Comparison of ENCODE assay signal across 11 cellular contexts in genomic region chr6:111423960-111424846, GRCh38. TPM values are rescaled to one million over a fixed set of nuclear protein-coding genes. Genes with fewer than 3 reads are reported as not detected.
DNase-seq lines count a peak whose midpoint lies in the region; ATAC-seq, FAIRE-seq and TF ChIP-seq lines count a peak whose summit lies in the region.
"Had no signal": no experiment of that assay in that cellular context is flagged by ENCODE, and none has a peak within 500 bp of the region (broad histone marks: within the 10 kb centered on the region; RNA-seq: fewer than 3 reads in every experiment).

No MANE protein-coding gene starts in this region.

- no peaks in the 10 kb centered on the region for H3K27me3 ChIP-seq in SJCRH30
- H3K27me3 ChIP-seq in rectal smooth muscle tissue (ENCODE audit: control insufficient read depth, insufficient read depth, low read length), result no peaks in the 10 kb centered on the region
- H3K27me3 ChIP-seq: gastrocnemius medialis had no signal

- H3K4me1 ChIP-seq in SJCRH30 (peaks cover 19% of the 10 kb centered on the region), rectal smooth muscle tissue (ENCODE audit: control insufficient read depth, insufficient read depth, low read length) (peaks cover 33% of the 10 kb centered on the region)

- no peak for TF ChIP-seq CTCF in fibroblast of pulmonary artery (IDR thresholded peaks at IDR 0.05; ENCODE audit: low read length, missing control alignments)

- no peak for DNase-seq in H54 (ENCODE audit: insufficient read length, low spot score)
- DNase-seq in SJCRH30, result peak; percentile 20 to 35
- peak; percentile 53 for DNase-seq in fibroblast of pulmonary artery (ENCODE audit: low read depth)
- no peak for DNase-seq in NCI-H1436 treated with DMSO at 0.1 percent for 48 hours (lab: John Stamatoyannopoulos, UW)
- no peak for DNase-seq in activated CD4-positive, CD25-positive, alpha-beta regulatory T cell (lab: John Stamatoyannopoulos, UW)
- DNase-seq: activated CD4-positive, alpha-beta T cell treated with anti-CD3 and anti-CD28 coated beads for 4 hours; stimulated activated CD4-positive, alpha-beta T cell treated with anti-CD3 and anti-CD28 coated beads, Interleukin-4, amount 100 ng/mL, for 1 hour had no signal

- H3K4me3 ChIP-seq in SJCRH30, result no peak overlapping the region
- no peak overlapping the region for H3K4me3 ChIP-seq in fibroblast of pulmonary artery (replicated peaks; ENCODE audit: low read depth, low read length)
- H3K4me3 ChIP-seq in rectal smooth muscle tissue (ENCODE audit: low read length), result no peak overlapping the region

- no peak for TF ChIP-seq POLR2A in H54 (IDR thresholded peaks at IDR 0.05; ENCODE audit: low read depth, low read length)

- H3K9me3 ChIP-seq in SJCRH30 (replicated peaks), result no peaks in the 10 kb centered on the region; the same call in 1 of the 2 replicates
- H3K9me3 ChIP-seq: gastrocnemius medialis had no signal

- peaks cover 3% of the 10 kb centered on the region; the same call in 1 of the 2 replicates for H3K36me3 ChIP-seq in SJCRH30
- H3K36me3 ChIP-seq in rectal smooth muscle tissue (ENCODE audit: control insufficient read depth, insufficient read depth, low read length), result no peaks in the 10 kb centered on the region
- H3K36me3 ChIP-seq: gastrocnemius medialis had no signal

- peak; percentile 20 for FAIRE-seq in H54 (lab: Jason Lieb, UNC)

- H3K9ac ChIP-seq in rectal smooth muscle tissue (ENCODE audit: low read length), result no peak overlapping the region

- H3K27ac ChIP-seq in SJCRH30 (no peak overlapping the region), rectal smooth muscle tissue (ENCODE audit: low read depth, low read length) (peak overlapping the region; percentile 15)
- H3K27ac ChIP-seq: gastrocnemius medialis had no signal

- ATAC-seq in GM18517 (IDR thresholded peaks at IDR 0.05; ENCODE audit: unreplicated experiment), result no peak
- ATAC-seq in GM18873 (IDR thresholded peaks at IDR 0.05; ENCODE audit: low FRiP score, unreplicated experiment), result no peak

RNA-seq across cellular contexts. Expression of gene REV3L, which starts 58.8 kb away (rescaled TPM):
- total RNA-seq in SJCRH30 (2014; rRNA removed; shearing (Covaris generic)), result 32.7 and 34.3 TPM in 2 replicates

Comparison
In these comparisons a context has a peak if more than half of its experiments do, and no peak if none do; other contexts are left out.
1. DNase-seq: peak in SJCRH30 (2 of 2) and fibroblast of pulmonary artery (single experiment); none in H54 (single experiment), NCI-H1436 treated with DMSO at 0.1 percent for 48 hours (single experiment) and activated CD4-positive, CD25-positive, alpha-beta regulatory T cell (0 of 4).